36 cellular contexts compared by ENCODE assay signal in the genomic region with DNA sequence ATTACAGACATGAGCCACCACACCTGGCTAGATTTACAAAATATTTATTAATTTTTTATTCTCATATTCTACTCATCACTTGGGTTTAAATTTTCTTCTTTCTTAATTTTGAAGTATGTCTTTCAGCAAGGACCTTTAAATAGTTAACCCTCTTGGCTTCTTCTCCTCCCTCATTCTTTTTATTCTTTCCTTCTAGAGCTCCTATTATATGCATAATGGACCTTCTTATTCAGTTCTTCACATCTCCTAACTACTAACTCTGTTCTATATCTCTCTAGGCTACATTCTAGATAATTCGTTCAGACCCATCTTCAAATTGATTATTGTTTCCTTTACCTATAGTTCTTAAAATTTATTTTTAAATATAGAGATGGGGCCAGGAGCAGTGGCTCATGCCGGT. TPM values are rescaled to one million over a fixed set of nuclear protein-coding genes. Genes with fewer than 3 reads are reported as not detected.
"Had no signal": no experiment of that assay in that cellular context is flagged by ENCODE, and none has a peak within 500 bp of the region (broad histone marks: within the 10 kb centered on the region; RNA-seq: fewer than 3 reads in every experiment).

No MANE protein-coding gene starts in this region.

- ATAC-seq: activated naive CD4-positive, alpha-beta T cell treated with anti-CD3 and anti-CD28 coated beads, Interleukin-2, amount 50 U/mL, for 72 hours; activated naive CD8-positive, alpha-beta T cell treated with anti-CD3 and anti-CD28 coated beads, Interleukin-2, amount 50 U/mL, for 24 hours; activated T-cell treated with anti-CD3 and anti-CD28 coated beads, Interleukin-2, amount 50 U/mL, for 4 hours; activated T-cell treated with anti-CD3 and anti-CD28 coated beads, Interleukin-2, amount 50 U/mL, for 72 hours; activated T-helper 17 cell treated with anti-CD3 and anti-CD28 coated beads, Interleukin-2, amount 50 U/mL, for 72 hours; body of pancreas had no signal

- H3K4me3 ChIP-seq: adrenal gland, ascending aorta, body of pancreas, breast epithelium, cardiac muscle cell had no signal

- H3K36me3 ChIP-seq: adrenal gland, ascending aorta, brain microvascular endothelial cell, breast epithelium, cardiac muscle cell had no signal

- H3K4me1 ChIP-seq: adrenal gland, ascending aorta, breast epithelium had no signal

- H3K27ac ChIP-seq: adrenal gland, ascending aorta, body of pancreas, brain microvascular endothelial cell, breast epithelium, cardiac muscle cell had no signal

- H3K9me3 ChIP-seq: adrenal gland had no signal

- FAIRE-seq: astrocyte, bronchial epithelial cell had no signal

- H3K27me3 ChIP-seq: adrenal gland, ascending aorta, body of pancreas, brain microvascular endothelial cell, cardiac muscle cell had no signal

- DNase-seq: activated effector memory CD4-positive, alpha-beta T cell treated with anti-CD3 and anti-CD28 coated beads, Interleukin-2, amount 50 U/mL, for 16 hours; activated effector memory CD4-positive, alpha-beta T cell treated with Interleukin-2 at 50 U/mL for 16 hours; activated gamma-delta T cell; activated gamma-delta T cell treated with Interleukin-2 at 50 U/mL for 16 hours; activated naive CD4-positive, alpha-beta T cell treated with anti-CD3 and anti-CD28 coated beads for 36 hours; activated naive CD4-positive, alpha-beta T cell treated with anti-CD3 and anti-CD28 coated beads, Interleukin-2, amount 10 ng/mL, durations not matched to agents 7 days and 5 days; activated naive CD4-positive, alpha-beta T cell treated with anti-CD3 and anti-CD28 coated beads, Interleukin-2, amount 50 U/mL, for 16 hours; activated naive CD4-positive, alpha-beta T cell treated with Interleukin-2 at 50 U/mL for 16 hours; activated naive CD8-positive, alpha-beta T cell treated with anti-CD3 and anti-CD28 coated beads for 36 hours; activated naive CD8-positive, alpha-beta T cell treated with anti-CD3 and anti-CD28 coated beads, Interleukin-2, amount 10 ng/mL, durations not matched to agents 7 days and 5 days; activated naive CD8-positive, alpha-beta T cell treated with anti-CD3 and anti-CD28 coated beads, Interleukin-2, amount 50 U/mL, for 24 hours; activated T-cell treated with anti-CD3 and anti-CD28 coated beads, Interleukin-2, amount 50 U/mL, for 24 hours; activated T-cell treated with anti-CD3 and anti-CD28 coated beads, Interleukin-2, amount 50 U/mL, for 4 hours; activated T-cell treated with anti-CD3 and anti-CD28 coated beads, Interleukin-2, amount 50 U/mL, for 48 hours; activated T-cell treated with anti-CD3 and anti-CD28 coated beads, Interleukin-2, amount 50 U/mL, for 72 hours; amniotic stem cell; amygdala; anterior cingulate cortex; aorta; body of pancreas; brain microvascular endothelial cell; caudate nucleus; central memory CD4-positive, alpha-beta T cell; cerebellar nuclear complex had no signal

RNA-seq across cellular contexts. Expression of a gene that starts 52.5 kb away (rescaled TPM):
- total RNA-seq: activated naive CD4-positive, alpha-beta T cell treated with anti-CD3 and anti-CD28 coated beads for 36 hours; activated naive CD4-positive, alpha-beta T cell treated with anti-CD3 and anti-CD28 coated beads, Interleukin-2, amount 50 U/mL, for 72 hours; activated naive CD8-positive, alpha-beta T cell treated with anti-CD3 and anti-CD28 coated beads for 36 hours; activated naive CD8-positive, alpha-beta T cell treated with anti-CD3 and anti-CD28 coated beads, Interleukin-2, amount 10 ng/mL, durations not matched to agents 7 days and 5 days; activated T-cell treated with anti-CD3 and anti-CD28 coated beads, Interleukin-2, amount 50 U/mL, for 4 hours; activated T-cell treated with anti-CD3 and anti-CD28 coated beads, Interleukin-2, amount 50 U/mL, for 72 hours; activated T-helper 1 cell treated with anti-CD3 and anti-CD28 coated beads, Interleukin-12 subunit alpha, Interleukin-12 subunit beta, Interleukin-2, Interleukin-4 antibody, amounts not matched to agents 30 ng/mL and 10 ng/mL and 1 ng/mL, durations not matched to agents 14 hours and 24 hours and 36 hours; activated T-helper 17 cell treated with anti-CD3 and anti-CD28 coated beads, Interleukin-2, amount 50 U/mL, for 72 hours; activated T-helper 2 cell treated with anti-CD3 and anti-CD28 coated beads, Interferon-gamma antibody, Interleukin-2, Interleukin-4, amounts not matched to agents 10 μg/mL and 5 μg/mL and 100 μg/mL, durations not matched to agents 14 hours and 24 hours and 36 hours; aorta; ascending aorta; breast epithelium; bronchial epithelial cell; cardiac muscle cell; cardiac septum; chondrocyte had no signal
